In genomic region chr16:2267913-2268666, GRCh38 we compare ENCODE assay signal across 8 cellular contexts.
DNase-seq lines count a peak whose midpoint lies in the region; ATAC-seq and TF ChIP-seq lines count a peak whose summit lies in the region.

RNPS1 (minus strand) TSS chr16:2268126; CDS start chr16:2264643, 3,483 bp downstream.

- ATAC-seq in GM19023 (IDR thresholded peaks at IDR 0.05; ENCODE audit: unreplicated experiment), result peak; percentile 77
- peak; percentile 74 for ATAC-seq in HG03196 (IDR thresholded peaks at IDR 0.05; ENCODE audit: unreplicated experiment)

- TF ChIP-seq CTCF in AG09319 (IDR thresholded peaks at IDR 0.05; ENCODE audit: low read depth, low read length), result no peak

- peak; percentile 79 for DNase-seq in AG09319 (ENCODE audit: extremely low read depth, low read depth)
- DNase-seq in NCI-H345 (lab: John Stamatoyannopoulos, UW), result peak; percentile 95
- DNase-seq in activated CD4-positive, CD25-positive, alpha-beta regulatory T cell treated with anti-CD3 and anti-CD28 coated beads, Interleukin-2, amount 50 U/mL, for 16 hours (ENCODE audit: low read depth, low spot score), result peak; percentile 91
- peak; percentile 95 for DNase-seq in central memory CD4-positive, alpha-beta T cell
- DNase-seq in islet precursor cell, result peak; percentile 97
- DNase-seq in stimulated activated CD4-positive, alpha-beta T cell treated with anti-CD3 and anti-CD28 coated beads, Interleukin-12 subunit alpha, Interleukin-12 subunit beta, amount 100 ng/mL, for 4 hours, result peak; percentile 96

Comparison
In these comparisons a context has a peak if more than half of its experiments do, and no peak if none do; other contexts are left out.
1. Peak in every context shown above with its lines: DNase-seq and ATAC-seq.